ENCODE assay signal across 8 cellular contexts in genomic region chr2:43774617-43775016, GRCh38. TPM values are rescaled to one million over a fixed set of nuclear protein-coding genes. Genes with fewer than 3 reads are reported as not detected.
A peak's percentile ranks its signal among the peaks of the same experiment; 100 is the strongest.
DNase-seq lines count a peak whose midpoint lies in the region; ATAC-seq and TF ChIP-seq lines count a peak whose summit lies in the region.

No MANE protein-coding gene starts in this region.

- H3K36me3 ChIP-seq in BJ (ENCODE audit: control insufficient read depth, insufficient read depth, low read length) (peaks cover 3% of the 10 kb centered on the region), MG63 (no peaks in the 10 kb centered on the region; the same call in 1 of the 2 replicates)

- H3K4me3 Mint-ChIP-seq in dendritic cell treated with granulocyte-macrophage colony-stimulating factor and Interleukin-4, amounts not matched to agents 40 ng/mL and 50 ng/mL, for 4 days, result peak overlapping the region; percentile 98
- peak overlapping the region; percentile 90 to 98 (median 97) for H3K4me3 Mint-ChIP-seq in naive thymus-derived CD8-positive, alpha-beta T cell

- H3K27me3 ChIP-seq in BJ (ENCODE audit: control insufficient read depth, insufficient read depth, low read length) (no peaks in the 10 kb centered on the region), MG63 (no peaks in the 10 kb centered on the region)

- peaks cover 6% of the 10 kb centered on the region for H3K36me3 Mint-ChIP-seq in dendritic cell treated with granulocyte-macrophage colony-stimulating factor and Interleukin-4, amounts not matched to agents 40 ng/mL and 50 ng/mL, for 4 days (ENCODE audit: low read depth)
- peaks cover 4 to 8% (median 5%) of the 10 kb centered on the region in 3 donors for H3K36me3 Mint-ChIP-seq in naive thymus-derived CD8-positive, alpha-beta T cell

- no peak for ATAC-seq in naive thymus-derived CD8-positive, alpha-beta T cell
- ATAC-seq in GM18498 (IDR thresholded peaks at IDR 0.05; ENCODE audit: unreplicated experiment) (no peak), omental fat pad (ENCODE audit: low FRiP score) (no peak)

- H3K9me3 Mint-ChIP-seq in dendritic cell treated with granulocyte-macrophage colony-stimulating factor and Interleukin-4, amounts not matched to agents 40 ng/mL and 50 ng/mL, for 4 days, result no peaks in the 10 kb centered on the region
- H3K9me3 Mint-ChIP-seq in naive thymus-derived CD8-positive, alpha-beta T cell, result no peaks in the 10 kb centered on the region

- no peaks in the 10 kb centered on the region for H3K9me3 ChIP-seq in MG63

- TF ChIP-seq CTCF in BJ (IDR thresholded peaks at IDR 0.05; ENCODE audit: insufficient read depth, low read depth, low read length) (no peak), omental fat pad (IDR thresholded peaks at IDR 0.05) (no peak)

- intact Hi-C loops in dendritic cell treated with granulocyte-macrophage colony-stimulating factor and Interleukin-4, amounts not matched to agents 40 ng/mL and 50 ng/mL, for 4 days (cut with micrococcal nuclease), result loop anchor here (5.0 kb wide), 1 partner anchor 223 kb away; the partner anchor contains the start of gene LRPPRC

- POLR2A ChIA-PET in BJ (lab: Charles Lee), result interaction anchor here (0.5 to 0.8 kb wide), 2 partner anchors 24 to 1803 kb away, joined by 3 read pairs; no protein-coding TSS in a partner anchor
- POLR2A ChIA-PET in naive thymus-derived CD8-positive, alpha-beta T cell (lab: Charles Lee), result interaction anchor here (1.2 to 1.5 kb wide), 3 partner anchors 10 to 179 kb away, joined by 3 to 7 read pairs (median 3); partner anchors contain the start of genes PLEKHH2 and THADA

- H3K4me1 Mint-ChIP-seq in dendritic cell treated with granulocyte-macrophage colony-stimulating factor and Interleukin-4, amounts not matched to agents 40 ng/mL and 50 ng/mL, for 4 days (ENCODE audit: low read depth), result peaks cover 12% of the 10 kb centered on the region
- H3K4me1 Mint-ChIP-seq in naive thymus-derived CD8-positive, alpha-beta T cell, result peaks cover 12 to 19% (median 14%) of the 10 kb centered on the region in 4 donors

- DNase-seq in BJ (ENCODE audit: low read depth) (no peak), MG63 (no peak), NCI-H2227 treated with DMSO at 0.1 percent for 48 hours (lab: John Stamatoyannopoulos, UW) (no peak), anterior cingulate cortex (lab: John Stamatoyannopoulos, UW) (no peak), omental fat pad (ENCODE audit: low spot score) (no peak)
- DNase-seq in naive thymus-derived CD8-positive, alpha-beta T cell, result no peak

- peaks cover 3% of the 10 kb centered on the region for H3K27me3 Mint-ChIP-seq in dendritic cell treated with granulocyte-macrophage colony-stimulating factor and Interleukin-4, amounts not matched to agents 40 ng/mL and 50 ng/mL, for 4 days
- peaks cover 0 to 9% (median 0%) of the 10 kb centered on the region in 5 donors for H3K27me3 Mint-ChIP-seq in naive thymus-derived CD8-positive, alpha-beta T cell

- peak overlapping the region; percentile 86 for H3K4me3 ChIP-seq in BJ (ENCODE audit: low read depth, low read length)
- peak overlapping the region; percentile 92 for H3K4me3 ChIP-seq in MG63

- CTCF ChIA-PET in BJ (lab: Yijun Ruan, JAX), result interaction anchor here (0.8 to 1.4 kb wide), 3 partner anchors 15 to 164 kb away, joined by 3 to 4 read pairs (median 4); no protein-coding TSS in a partner anchor

- H3K27ac Mint-ChIP-seq in dendritic cell treated with granulocyte-macrophage colony-stimulating factor and Interleukin-4, amounts not matched to agents 40 ng/mL and 50 ng/mL, for 4 days, result peak overlapping the region; percentile 95
- H3K27ac Mint-ChIP-seq in naive thymus-derived CD8-positive, alpha-beta T cell, result peak overlapping the region in 6 of 10 donors; percentile 20 to 98 (median 85)

RNA-seq across cellular contexts. Expression of gene DYNC2LI1, which starts 0.8 kb away (rescaled TPM):
- polyA plus RNA-seq in BJ (2011; rRNA removed), result 7.2 and 15.3 TPM in 2 replicates
- polyA minus RNA-seq in BJ (2011; rRNA and poly(A)+ RNA removed), result 2.6 and 2.8 TPM in 2 replicates
- total RNA-seq in MG63 (2014; rRNA removed; shearing (Covaris generic); ENCODE audit: low replicate concordance), result 22.4 and 22.5 TPM in 2 replicates
- 1 to 10 TPM; 5.3 to 5.8 TPM for total RNA-seq in naive thymus-derived CD8-positive, alpha-beta T cell
- polyA plus RNA-seq in naive thymus-derived CD8-positive, alpha-beta T cell, result 1 to 10 TPM; 4.9 to 6.7 (median 6.2) TPM
- total RNA-seq in omental fat pad, result 10 to 100 TPM; 13.2 to 24.3 (median 17.1) TPM
